In the genomic region with DNA sequence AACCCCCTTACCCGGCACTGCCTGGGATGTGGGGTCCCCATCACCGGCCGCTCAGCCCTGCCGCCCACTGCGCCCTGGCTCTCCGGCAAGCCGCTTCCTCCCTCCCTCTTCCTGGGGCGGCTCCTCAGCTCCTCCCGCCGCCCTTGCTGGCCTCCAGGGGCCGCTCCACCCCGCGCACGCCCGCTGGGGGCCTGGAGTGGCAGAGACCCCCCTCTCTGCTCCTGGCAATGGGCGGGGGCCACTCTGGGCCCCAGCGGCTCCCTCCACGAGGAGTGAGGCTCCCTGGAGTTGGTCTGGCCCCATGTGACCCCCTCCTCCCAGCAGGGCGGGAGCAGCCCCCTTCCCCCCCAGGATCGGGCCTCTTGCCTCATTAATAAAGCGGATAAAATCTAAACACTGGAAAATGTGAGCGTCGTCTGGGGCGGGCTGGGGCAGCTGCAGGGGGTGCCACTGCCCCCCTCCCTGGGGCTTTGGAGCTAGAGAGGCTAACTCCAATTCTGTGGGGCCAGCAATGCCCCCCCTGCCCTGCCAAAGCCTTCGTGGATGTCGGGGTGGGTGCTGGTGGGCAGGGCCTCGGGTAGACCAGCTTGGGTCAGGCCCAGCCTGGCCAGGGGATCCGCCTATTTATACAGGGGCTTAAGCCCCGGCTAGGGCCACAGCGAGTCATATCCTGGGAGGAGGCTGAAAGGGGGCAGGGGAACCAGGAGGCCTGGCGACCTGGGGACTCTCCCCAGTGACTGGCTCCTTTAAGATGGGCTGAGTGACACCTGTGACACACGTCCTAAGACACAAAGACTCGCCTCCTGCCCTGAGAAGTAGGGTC, we compare ENCODE assay signal across 9 cellular contexts. TPM values are rescaled to one million over a fixed set of nuclear protein-coding genes. Genes with fewer than 3 reads are reported as not detected.
A peak's percentile ranks its signal among the peaks of the same experiment; 100 is the strongest.
DNase-seq lines count a peak whose midpoint lies in the region; ATAC-seq and TF ChIP-seq lines count a peak whose summit lies in the region.
"Had no signal": no experiment of that assay in that cellular context is flagged by ENCODE, and none has a peak within 500 bp of the region (broad histone marks: within the 10 kb centered on the region; RNA-seq: fewer than 3 reads in every experiment).

A gene with protein sequence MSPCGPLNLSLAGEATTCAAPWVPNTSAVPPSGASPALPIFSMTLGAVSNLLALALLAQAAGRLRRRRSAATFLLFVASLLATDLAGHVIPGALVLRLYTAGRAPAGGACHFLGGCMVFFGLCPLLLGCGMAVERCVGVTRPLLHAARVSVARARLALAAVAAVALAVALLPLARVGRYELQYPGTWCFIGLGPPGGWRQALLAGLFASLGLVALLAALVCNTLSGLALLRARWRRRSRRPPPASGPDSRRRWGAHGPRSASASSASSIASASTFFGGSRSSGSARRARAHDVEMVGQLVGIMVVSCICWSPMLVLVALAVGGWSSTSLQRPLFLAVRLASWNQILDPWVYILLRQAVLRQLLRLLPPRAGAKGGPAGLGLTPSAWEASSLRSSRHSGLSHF (minus strand): TSS at position 104 of the 823 bp plus-strand sequence. CDS start 1,034 bp downstream, outside the sequence.

- peak within 1 kb of the TSS; percentile 68 for H2AK5ac ChIP-seq in mesenchymal stem cell (ENCODE audit: low read length, severe bottlenecking)

- no peak within 1 kb of the TSS for H3K27ac ChIP-seq in mesenchymal stem cell (ENCODE audit: low read length, poor library complexity, severe bottlenecking)

- WGBS in mesenchymal stem cell, result 15% methylated on average over 32 of the region's 33 CpGs

- H3K79me1 ChIP-seq in mesenchymal stem cell (replicated peaks; ENCODE audit: low read length, poor library complexity, severe bottlenecking), result peaks cover 17% of the 10 kb centered on the region

- peak within 1 kb of the TSS; percentile 9 to 12 for H3K4ac ChIP-seq in mesenchymal stem cell (ENCODE audit: low read depth in 1 of 2, low read length in 2 of 2)

- peak within 1 kb of the TSS; percentile 81 for H2BK120ac ChIP-seq in mesenchymal stem cell (ENCODE audit: low read depth, low read length)

- peak; percentile 69 for DNase-seq in EL
- peak; percentile 78 for DNase-seq in MG63
- DNase-seq in astrocyte of the cerebellum (ENCODE audit: low read depth), result no peak
- peak; percentile 61 for DNase-seq in mesenchymal stem cell
- no peak for DNase-seq in cerebellum (ENCODE audit: low spot score)
- no peak for DNase-seq in posterior vena cava (ENCODE audit: low spot score)
- DNase-seq in C1 segment of cervical spinal cord (lab: John Stamatoyannopoulos, UW), result no peak

- H3K9me3 ChIP-seq in MG63, result no peaks in the 10 kb centered on the region
- H3K9me3 ChIP-seq in mesenchymal stem cell (ENCODE audit: control insufficient read depth, low read length), result no peaks in the 10 kb centered on the region

- H3K27me3 ChIP-seq in MG63, result no peaks in the 10 kb centered on the region
- peaks cover 0 to 17% of the 10 kb centered on the region in 2 experiments for H3K27me3 ChIP-seq in mesenchymal stem cell (ENCODE audit: control insufficient read depth in 1 of 2, insufficient read depth in 1 of 2, low read length in 2 of 2)

- peak within 1 kb of the TSS; percentile 84 for H4K8ac ChIP-seq in mesenchymal stem cell (ENCODE audit: low read length)

- in situ Hi-C loops in astrocyte of the cerebellum (cut with HindIII; ENCODE audit: low sequenced_read_pairs), result no loop called here

- ATAC-seq in HG02571 (IDR thresholded peaks at IDR 0.05; ENCODE audit: unreplicated experiment), result no peak

- peak within 1 kb of the TSS; percentile 79 for H4K91ac ChIP-seq in mesenchymal stem cell (ENCODE audit: low read length)

- H3K14ac ChIP-seq in mesenchymal stem cell (ENCODE audit: low read length in 2 of 2), result peak within 1 kb of the TSS in 1 of 2 experiments; percentile 62

- TF ChIP-seq CTCF in astrocyte of the cerebellum (IDR thresholded peaks at IDR 0.05; ENCODE audit: low read depth, low read length, missing control alignments), result peak; percentile 48

- no peak within 1 kb of the TSS for H2BK15ac ChIP-seq in mesenchymal stem cell (ENCODE audit: low read depth, poor library complexity, severe bottlenecking)

- H3K9ac ChIP-seq in mesenchymal stem cell (ENCODE audit: low read length), result no peak within 1 kb of the TSS

- H2BK5ac ChIP-seq in mesenchymal stem cell (ENCODE audit: low read depth, low read length, poor library complexity, severe bottlenecking), result no peak within 1 kb of the TSS

- intact Hi-C loops in posterior vena cava (cut with DNase I), result loop anchor here in 1 of 2 donors (10.0 kb wide), 1 partner anchor 121 kb away; no protein-coding TSS in a partner anchor

- H2AFZ ChIP-seq in mesenchymal stem cell (ENCODE audit: low read depth, low read length), result no peak within 1 kb of the TSS

- peaks cover 58% of the 10 kb centered on the region for H3K4me1 ChIP-seq in mesenchymal stem cell (ENCODE audit: control insufficient read depth, insufficient read depth, low read depth, low read length)

- H3K36me3 ChIP-seq in MG63 (peaks cover 49% of the 10 kb centered on the region), mesenchymal stem cell (ENCODE audit: control insufficient read depth in 1 of 2, insufficient read depth in 2 of 2, low read depth in 1 of 2, low read length in 2 of 2) (peaks cover 33 to 78% of the 10 kb centered on the region in 2 experiments)

- H3K4me3 ChIP-seq in MG63 (no peak within 1 kb of the TSS), astrocyte of the cerebellum (ENCODE audit: low read depth, low read length) (peak within 1 kb of the TSS; percentile 16), mesenchymal stem cell (ENCODE audit: insufficient read depth in 1 of 2, low read depth in 1 of 2, low read length in 2 of 2) (no peak within 1 kb of the TSS)

- H2BK12ac ChIP-seq in mesenchymal stem cell (ENCODE audit: low read length in 2 of 2), result peak within 1 kb of the TSS in 1 of 2 experiments; percentile 73

- peak within 1 kb of the TSS; percentile 78 to 82 for H3K18ac ChIP-seq in mesenchymal stem cell (ENCODE audit: low read depth in 1 of 2, low read length in 2 of 2)

- H3K4me2 ChIP-seq in mesenchymal stem cell (ENCODE audit: low read length, poor library complexity, severe bottlenecking), result peak within 1 kb of the TSS; percentile 66

- no peak within 1 kb of the TSS for H3K23ac ChIP-seq in mesenchymal stem cell (ENCODE audit: low read length in 2 of 2)

RNA-seq across cellular contexts. Expression of the gene that starts here (rescaled TPM):
- not detected in 2 replicates for total RNA-seq in MG63 (2014; rRNA removed; shearing (Covaris generic); ENCODE audit: low replicate concordance)
- polyA plus RNA-seq in mesenchymal stem cell (2013, experiment 1 of 2), result 1.2 TPM
- 1.3 TPM for polyA plus RNA-seq in mesenchymal stem cell (2013, experiment 2 of 2)
- 0.27 TPM for total RNA-seq in cerebellum
- total RNA-seq in posterior vena cava, result 1 to 10 TPM in 1 of 2 donors, under 1 TPM in 1; 0.95 to 1.6 TPM
- polyA plus RNA-seq: right cardiac atrium had no signal

Comparison
In these comparisons a context has a peak if more than half of its experiments do, and no peak if none do; other contexts are left out.
1. Peak in DNase-seq in MG63; RNA of the gene not detected or under 1 TPM.
2. DNase-seq: peak in EL (single experiment) and mesenchymal stem cell (single experiment); none in astrocyte of the cerebellum (single experiment), cerebellum (single experiment), posterior vena cava (single experiment) and C1 segment of cervical spinal cord (0 of 14).